ENCODE assay signal across 1 cellular context in the genomic region with DNA sequence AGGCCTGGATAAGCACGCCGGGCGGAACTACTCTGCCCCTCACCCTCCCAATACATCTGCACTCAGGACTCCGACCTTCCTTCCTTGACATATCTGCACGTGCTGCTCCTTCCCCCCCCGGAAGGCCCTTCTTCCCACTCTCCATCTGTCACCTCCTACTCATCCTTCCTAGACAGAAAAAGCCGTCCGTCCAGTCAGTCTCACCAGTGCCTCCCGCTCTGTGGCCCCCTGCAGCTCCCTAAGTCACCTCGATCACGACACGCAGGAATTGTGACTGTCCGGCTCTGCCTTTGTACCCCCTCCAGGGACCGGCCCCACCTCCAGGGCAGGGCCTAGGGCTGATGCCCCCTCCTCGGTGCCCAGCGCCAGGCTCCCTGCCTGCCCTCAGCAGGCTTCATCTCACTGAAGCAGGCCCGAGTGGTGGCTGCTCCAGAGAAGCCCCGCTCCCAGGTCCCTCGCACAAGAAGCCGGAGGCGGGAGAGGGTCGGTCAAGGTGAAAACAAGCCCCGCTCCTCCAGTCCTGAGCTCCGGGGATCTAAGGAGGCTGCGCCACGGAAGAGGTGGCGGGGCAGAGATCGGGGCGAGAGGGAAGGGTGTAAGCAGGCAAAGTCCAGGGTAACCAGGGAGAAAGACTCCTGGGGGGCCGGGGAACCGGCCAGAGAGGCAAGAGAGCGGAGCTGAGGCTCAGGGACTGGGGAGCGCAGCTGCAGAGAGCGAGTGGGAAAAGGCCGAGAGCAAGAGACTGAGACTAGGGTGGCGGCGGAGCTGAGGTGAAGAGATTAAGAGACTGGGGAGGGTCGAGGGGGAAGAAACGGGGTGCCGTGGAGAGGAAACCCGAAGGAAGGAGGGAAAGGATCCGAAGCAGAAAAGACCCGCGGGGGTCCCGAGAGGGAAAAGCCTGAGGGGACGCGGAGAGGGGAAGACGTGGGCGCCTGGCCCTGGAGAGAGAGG.
A peak's percentile ranks its signal among the peaks of the same experiment; 100 is the strongest.
TF ChIP-seq lines count a peak whose summit lies in the region.

No MANE protein-coding gene starts in this region.

TF ChIP-seq in HepG2, 621 proteins besides CTCF, POLR2A, EP300 and RAD21 (continued from another document):
- TF ChIP-seq, protein P1, sequence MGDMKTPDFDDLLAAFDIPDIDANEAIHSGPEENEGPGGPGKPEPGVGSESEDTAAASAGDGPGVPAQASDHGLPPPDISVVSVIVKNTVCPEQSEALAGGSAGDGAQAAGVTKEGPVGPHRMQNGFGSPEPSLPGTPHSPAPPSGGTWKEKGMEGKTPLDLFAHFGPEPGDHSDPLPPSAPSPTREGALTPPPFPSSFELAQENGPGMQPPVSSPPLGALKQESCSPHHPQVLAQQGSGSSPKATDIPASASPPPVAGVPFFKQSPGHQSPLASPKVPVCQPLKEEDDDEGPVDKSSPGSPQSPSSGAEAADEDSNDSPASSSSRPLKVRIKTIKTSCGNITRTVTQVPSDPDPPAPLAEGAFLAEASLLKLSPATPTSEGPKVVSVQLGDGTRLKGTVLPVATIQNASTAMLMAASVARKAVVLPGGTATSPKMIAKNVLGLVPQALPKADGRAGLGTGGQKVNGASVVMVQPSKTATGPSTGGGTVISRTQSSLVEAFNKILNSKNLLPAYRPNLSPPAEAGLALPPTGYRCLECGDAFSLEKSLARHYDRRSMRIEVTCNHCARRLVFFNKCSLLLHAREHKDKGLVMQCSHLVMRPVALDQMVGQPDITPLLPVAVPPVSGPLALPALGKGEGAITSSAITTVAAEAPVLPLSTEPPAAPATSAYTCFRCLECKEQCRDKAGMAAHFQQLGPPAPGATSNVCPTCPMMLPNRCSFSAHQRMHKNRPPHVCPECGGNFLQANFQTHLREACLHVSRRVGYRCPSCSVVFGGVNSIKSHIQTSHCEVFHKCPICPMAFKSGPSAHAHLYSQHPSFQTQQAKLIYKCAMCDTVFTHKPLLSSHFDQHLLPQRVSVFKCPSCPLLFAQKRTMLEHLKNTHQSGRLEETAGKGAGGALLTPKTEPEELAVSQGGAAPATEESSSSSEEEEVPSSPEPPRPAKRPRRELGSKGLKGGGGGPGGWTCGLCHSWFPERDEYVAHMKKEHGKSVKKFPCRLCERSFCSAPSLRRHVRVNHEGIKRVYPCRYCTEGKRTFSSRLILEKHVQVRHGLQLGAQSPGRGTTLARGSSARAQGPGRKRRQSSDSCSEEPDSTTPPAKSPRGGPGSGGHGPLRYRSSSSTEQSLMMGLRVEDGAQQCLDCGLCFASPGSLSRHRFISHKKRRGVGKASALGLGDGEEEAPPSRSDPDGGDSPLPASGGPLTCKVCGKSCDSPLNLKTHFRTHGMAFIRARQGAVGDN (CRISPR knock-in tag; IDR thresholded peaks at IDR 0.05) = peak; percentile 78
- TF ChIP-seq YEATS2 (CRISPR knock-in tag; IDR thresholded peaks at IDR 0.05; ENCODE audit: borderline replicate concordance) (no peak), EED (CRISPR knock-in tag; IDR thresholded peaks at IDR 0.05) (peak; percentile 68; the same call in 1 of the 2 replicates), TMF1 (CRISPR knock-in tag; IDR thresholded peaks at IDR 0.05; ENCODE audit: low read depth) (0 out of 2 replicates have a peak, but pooled peaks have one; percentile 20), MXD4 (CRISPR knock-in tag; IDR thresholded peaks at IDR 0.05) (peak; percentile 73; the same call in 1 of the 2 replicates), ZNF205 (CRISPR knock-in tag; IDR thresholded peaks at IDR 0.05) (no peak), ZNF788 (CRISPR knock-in tag; IDR thresholded peaks at IDR 0.05; ENCODE audit: borderline replicate concordance) (0 out of 2 replicates have a peak, but pooled peaks have one; percentile 34), CHD2 (IDR thresholded peaks at IDR 0.05; ENCODE audit: low read depth, low read length) (no peak), RBM39 (IDR thresholded peaks at IDR 0.05; ENCODE audit: low read depth, low read length, poor library complexity, severe bottlenecking) (peak; percentile 38), ARID2 (CRISPR knock-in tag; IDR thresholded peaks at IDR 0.05; ENCODE audit: borderline replicate concordance) (no peak), MED1 (CRISPR knock-in tag; IDR thresholded peaks at IDR 0.05) (0 out of 2 replicates have a peak, but pooled peaks have one; percentile 9), ZNF326 (CRISPR knock-in tag; IDR thresholded peaks at IDR 0.05; ENCODE audit: borderline replicate concordance) (no peak), PHF20 (CRISPR knock-in tag; IDR thresholded peaks at IDR 0.05) (no peak), ZKSCAN8 (CRISPR knock-in tag; IDR thresholded peaks at IDR 0.05; ENCODE audit: borderline replicate concordance) (no peak), ZNF841 (CRISPR knock-in tag; IDR thresholded peaks at IDR 0.05; ENCODE audit: borderline replicate concordance) (no peak; the same call in 1 of the 2 replicates), NR2F1 (CRISPR knock-in tag; IDR thresholded peaks at IDR 0.05) (no peak), MAFF (IDR thresholded peaks at IDR 0.05; ENCODE audit: low read depth, low read length) (no peak), KDM2A (CRISPR knock-in tag; IDR thresholded peaks at IDR 0.05; ENCODE audit: borderline replicate concordance, low read depth) (no peak), EHMT2 (IDR thresholded peaks at IDR 0.05; ENCODE audit: borderline replicate concordance, low read depth, low read length) (no peak), ZNF329 (CRISPR knock-in tag; IDR thresholded peaks at IDR 0.05; ENCODE audit: low read depth) (0 out of 2 replicates have a peak, but pooled peaks have one; percentile 6), ZNF33A (CRISPR knock-in tag; IDR thresholded peaks at IDR 0.05; ENCODE audit: borderline replicate concordance) (no peak), HNRNPH1 (optimal IDR thresholded peaks at IDR 0.05; ENCODE audit: low read depth, low read length) (no peak), PHF8 (CRISPR knock-in tag; IDR thresholded peaks at IDR 0.05) (peak; percentile 62), ZNF431 (CRISPR knock-in tag; IDR thresholded peaks at IDR 0.05; ENCODE audit: borderline replicate concordance, low read depth) (0 out of 2 replicates have a peak, but pooled peaks have one; percentile 34), CBFB (CRISPR knock-in tag; IDR thresholded peaks at IDR 0.05) (no peak), ZBTB38 (CRISPR knock-in tag; IDR thresholded peaks at IDR 0.05) (no peak), STAG1 (CRISPR knock-in tag; IDR thresholded peaks at IDR 0.05) (no peak), ZNF235 (CRISPR knock-in tag; IDR thresholded peaks at IDR 0.05; ENCODE audit: borderline replicate concordance) (no peak), MXI1 (IDR thresholded peaks at IDR 0.05; ENCODE audit: borderline replicate concordance, low read depth, low read length) (peak; percentile 27; the same call in 1 of the 3 replicates), PCBP1 (IDR thresholded peaks at IDR 0.05; ENCODE audit: borderline replicate concordance, low read depth, low read length) (no peak), AGO2 (optimal IDR thresholded peaks at IDR 0.05; ENCODE audit: low read depth, low read length) (peak; percentile 53), EZH2 (conservative IDR thresholded peaks at IDR 0.05; ENCODE audit: low read depth, low read length) (no peak)
- TF ChIP-seq, protein P2, sequence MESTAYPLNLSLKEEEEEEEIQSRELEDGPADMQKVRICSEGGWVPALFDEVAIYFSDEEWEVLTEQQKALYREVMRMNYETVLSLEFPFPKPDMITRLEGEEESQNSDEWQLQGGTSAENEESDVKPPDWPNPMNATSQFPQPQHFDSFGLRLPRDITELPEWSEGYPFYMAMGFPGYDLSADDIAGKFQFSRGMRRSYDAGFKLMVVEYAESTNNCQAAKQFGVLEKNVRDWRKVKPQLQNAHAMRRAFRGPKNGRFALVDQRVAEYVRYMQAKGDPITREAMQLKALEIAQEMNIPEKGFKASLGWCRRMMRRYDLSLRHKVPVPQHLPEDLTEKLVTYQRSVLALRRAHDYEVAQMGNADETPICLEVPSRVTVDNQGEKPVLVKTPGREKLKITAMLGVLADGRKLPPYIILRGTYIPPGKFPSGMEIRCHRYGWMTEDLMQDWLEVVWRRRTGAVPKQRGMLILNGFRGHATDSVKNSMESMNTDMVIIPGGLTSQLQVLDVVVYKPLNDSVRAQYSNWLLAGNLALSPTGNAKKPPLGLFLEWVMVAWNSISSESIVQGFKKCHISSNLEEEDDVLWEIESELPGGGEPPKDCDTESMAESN (CRISPR knock-in tag; conservative IDR thresholded peaks at IDR 0.05) = peak; percentile 76
- TF ChIP-seq, protein P3, sequence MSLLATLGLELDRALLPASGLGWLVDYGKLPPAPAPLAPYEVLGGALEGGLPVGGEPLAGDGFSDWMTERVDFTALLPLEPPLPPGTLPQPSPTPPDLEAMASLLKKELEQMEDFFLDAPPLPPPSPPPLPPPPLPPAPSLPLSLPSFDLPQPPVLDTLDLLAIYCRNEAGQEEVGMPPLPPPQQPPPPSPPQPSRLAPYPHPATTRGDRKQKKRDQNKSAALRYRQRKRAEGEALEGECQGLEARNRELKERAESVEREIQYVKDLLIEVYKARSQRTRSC (CRISPR knock-in tag; IDR thresholded peaks at IDR 0.05; ENCODE audit: low read depth) = no peak
- TF ChIP-seq, protein P4, sequence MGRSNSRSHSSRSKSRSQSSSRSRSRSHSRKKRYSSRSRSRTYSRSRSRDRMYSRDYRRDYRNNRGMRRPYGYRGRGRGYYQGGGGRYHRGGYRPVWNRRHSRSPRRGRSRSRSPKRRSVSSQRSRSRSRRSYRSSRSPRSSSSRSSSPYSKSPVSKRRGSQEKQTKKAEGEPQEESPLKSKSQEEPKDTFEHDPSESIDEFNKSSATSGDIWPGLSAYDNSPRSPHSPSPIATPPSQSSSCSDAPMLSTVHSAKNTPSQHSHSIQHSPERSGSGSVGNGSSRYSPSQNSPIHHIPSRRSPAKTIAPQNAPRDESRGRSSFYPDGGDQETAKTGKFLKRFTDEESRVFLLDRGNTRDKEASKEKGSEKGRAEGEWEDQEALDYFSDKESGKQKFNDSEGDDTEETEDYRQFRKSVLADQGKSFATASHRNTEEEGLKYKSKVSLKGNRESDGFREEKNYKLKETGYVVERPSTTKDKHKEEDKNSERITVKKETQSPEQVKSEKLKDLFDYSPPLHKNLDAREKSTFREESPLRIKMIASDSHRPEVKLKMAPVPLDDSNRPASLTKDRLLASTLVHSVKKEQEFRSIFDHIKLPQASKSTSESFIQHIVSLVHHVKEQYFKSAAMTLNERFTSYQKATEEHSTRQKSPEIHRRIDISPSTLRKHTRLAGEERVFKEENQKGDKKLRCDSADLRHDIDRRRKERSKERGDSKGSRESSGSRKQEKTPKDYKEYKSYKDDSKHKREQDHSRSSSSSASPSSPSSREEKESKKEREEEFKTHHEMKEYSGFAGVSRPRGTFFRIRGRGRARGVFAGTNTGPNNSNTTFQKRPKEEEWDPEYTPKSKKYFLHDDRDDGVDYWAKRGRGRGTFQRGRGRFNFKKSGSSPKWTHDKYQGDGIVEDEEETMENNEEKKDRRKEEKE (IDR thresholded peaks at IDR 0.05) = no peak
- TF ChIP-seq, protein P5, sequence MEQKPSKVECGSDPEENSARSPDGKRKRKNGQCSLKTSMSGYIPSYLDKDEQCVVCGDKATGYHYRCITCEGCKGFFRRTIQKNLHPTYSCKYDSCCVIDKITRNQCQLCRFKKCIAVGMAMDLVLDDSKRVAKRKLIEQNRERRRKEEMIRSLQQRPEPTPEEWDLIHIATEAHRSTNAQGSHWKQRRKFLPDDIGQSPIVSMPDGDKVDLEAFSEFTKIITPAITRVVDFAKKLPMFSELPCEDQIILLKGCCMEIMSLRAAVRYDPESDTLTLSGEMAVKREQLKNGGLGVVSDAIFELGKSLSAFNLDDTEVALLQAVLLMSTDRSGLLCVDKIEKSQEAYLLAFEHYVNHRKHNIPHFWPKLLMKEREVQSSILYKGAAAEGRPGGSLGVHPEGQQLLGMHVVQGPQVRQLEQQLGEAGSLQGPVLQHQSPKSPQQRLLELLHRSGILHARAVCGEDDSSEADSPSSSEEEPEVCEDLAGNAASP (CRISPR knock-in tag; IDR thresholded peaks at IDR 0.05; ENCODE audit: borderline replicate concordance) = no peak
- TF ChIP-seq, protein P6, sequence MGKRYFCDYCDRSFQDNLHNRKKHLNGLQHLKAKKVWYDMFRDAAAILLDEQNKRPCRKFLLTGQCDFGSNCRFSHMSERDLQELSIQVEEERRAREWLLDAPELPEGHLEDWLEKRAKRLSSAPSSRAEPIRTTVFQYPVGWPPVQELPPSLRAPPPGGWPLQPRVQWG (CRISPR knock-in tag; IDR thresholded peaks at IDR 0.05; ENCODE audit: borderline replicate concordance, low read depth) = no peak
- TF ChIP-seq, protein P7, sequence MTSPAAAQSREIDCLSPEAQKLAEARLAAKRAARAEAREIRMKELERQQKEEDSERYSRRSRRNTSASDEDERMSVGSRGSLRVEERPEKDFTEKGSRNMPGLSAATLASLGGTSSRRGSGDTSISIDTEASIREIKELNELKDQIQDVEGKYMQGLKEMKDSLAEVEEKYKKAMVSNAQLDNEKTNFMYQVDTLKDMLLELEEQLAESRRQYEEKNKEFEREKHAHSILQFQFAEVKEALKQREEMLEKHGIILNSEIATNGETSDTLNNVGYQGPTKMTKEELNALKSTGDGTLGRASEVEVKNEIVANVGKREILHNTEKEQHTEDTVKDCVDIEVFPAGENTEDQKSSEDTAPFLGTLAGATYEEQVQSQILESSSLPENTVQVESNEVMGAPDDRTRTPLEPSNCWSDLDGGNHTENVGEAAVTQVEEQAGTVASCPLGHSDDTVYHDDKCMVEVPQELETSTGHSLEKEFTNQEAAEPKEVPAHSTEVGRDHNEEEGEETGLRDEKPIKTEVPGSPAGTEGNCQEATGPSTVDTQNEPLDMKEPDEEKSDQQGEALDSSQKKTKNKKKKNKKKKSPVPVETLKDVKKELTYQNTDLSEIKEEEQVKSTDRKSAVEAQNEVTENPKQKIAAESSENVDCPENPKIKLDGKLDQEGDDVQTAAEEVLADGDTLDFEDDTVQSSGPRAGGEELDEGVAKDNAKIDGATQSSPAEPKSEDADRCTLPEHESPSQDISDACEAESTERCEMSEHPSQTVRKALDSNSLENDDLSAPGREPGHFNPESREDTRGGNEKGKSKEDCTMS (CRISPR knock-in tag; conservative IDR thresholded peaks at IDR 0.05) = no peak
- TF ChIP-seq, protein P8, sequence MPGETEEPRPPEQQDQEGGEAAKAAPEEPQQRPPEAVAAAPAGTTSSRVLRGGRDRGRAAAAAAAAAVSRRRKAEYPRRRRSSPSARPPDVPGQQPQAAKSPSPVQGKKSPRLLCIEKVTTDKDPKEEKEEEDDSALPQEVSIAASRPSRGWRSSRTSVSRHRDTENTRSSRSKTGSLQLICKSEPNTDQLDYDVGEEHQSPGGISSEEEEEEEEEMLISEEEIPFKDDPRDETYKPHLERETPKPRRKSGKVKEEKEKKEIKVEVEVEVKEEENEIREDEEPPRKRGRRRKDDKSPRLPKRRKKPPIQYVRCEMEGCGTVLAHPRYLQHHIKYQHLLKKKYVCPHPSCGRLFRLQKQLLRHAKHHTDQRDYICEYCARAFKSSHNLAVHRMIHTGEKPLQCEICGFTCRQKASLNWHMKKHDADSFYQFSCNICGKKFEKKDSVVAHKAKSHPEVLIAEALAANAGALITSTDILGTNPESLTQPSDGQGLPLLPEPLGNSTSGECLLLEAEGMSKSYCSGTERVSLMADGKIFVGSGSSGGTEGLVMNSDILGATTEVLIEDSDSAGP (CRISPR knock-in tag; IDR thresholded peaks at IDR 0.05; ENCODE audit: borderline replicate concordance) = peak; percentile 15; the same call in 1 of the 2 replicates
- TF ChIP-seq, protein P9, sequence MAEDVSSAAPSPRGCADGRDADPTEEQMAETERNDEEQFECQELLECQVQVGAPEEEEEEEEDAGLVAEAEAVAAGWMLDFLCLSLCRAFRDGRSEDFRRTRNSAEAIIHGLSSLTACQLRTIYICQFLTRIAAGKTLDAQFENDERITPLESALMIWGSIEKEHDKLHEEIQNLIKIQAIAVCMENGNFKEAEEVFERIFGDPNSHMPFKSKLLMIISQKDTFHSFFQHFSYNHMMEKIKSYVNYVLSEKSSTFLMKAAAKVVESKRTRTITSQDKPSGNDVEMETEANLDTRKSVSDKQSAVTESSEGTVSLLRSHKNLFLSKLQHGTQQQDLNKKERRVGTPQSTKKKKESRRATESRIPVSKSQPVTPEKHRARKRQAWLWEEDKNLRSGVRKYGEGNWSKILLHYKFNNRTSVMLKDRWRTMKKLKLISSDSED (CRISPR knock-in tag; IDR thresholded peaks at IDR 0.05) = no peak
